ENCODE assay signal across 1 cellular context in the genomic region with DNA sequence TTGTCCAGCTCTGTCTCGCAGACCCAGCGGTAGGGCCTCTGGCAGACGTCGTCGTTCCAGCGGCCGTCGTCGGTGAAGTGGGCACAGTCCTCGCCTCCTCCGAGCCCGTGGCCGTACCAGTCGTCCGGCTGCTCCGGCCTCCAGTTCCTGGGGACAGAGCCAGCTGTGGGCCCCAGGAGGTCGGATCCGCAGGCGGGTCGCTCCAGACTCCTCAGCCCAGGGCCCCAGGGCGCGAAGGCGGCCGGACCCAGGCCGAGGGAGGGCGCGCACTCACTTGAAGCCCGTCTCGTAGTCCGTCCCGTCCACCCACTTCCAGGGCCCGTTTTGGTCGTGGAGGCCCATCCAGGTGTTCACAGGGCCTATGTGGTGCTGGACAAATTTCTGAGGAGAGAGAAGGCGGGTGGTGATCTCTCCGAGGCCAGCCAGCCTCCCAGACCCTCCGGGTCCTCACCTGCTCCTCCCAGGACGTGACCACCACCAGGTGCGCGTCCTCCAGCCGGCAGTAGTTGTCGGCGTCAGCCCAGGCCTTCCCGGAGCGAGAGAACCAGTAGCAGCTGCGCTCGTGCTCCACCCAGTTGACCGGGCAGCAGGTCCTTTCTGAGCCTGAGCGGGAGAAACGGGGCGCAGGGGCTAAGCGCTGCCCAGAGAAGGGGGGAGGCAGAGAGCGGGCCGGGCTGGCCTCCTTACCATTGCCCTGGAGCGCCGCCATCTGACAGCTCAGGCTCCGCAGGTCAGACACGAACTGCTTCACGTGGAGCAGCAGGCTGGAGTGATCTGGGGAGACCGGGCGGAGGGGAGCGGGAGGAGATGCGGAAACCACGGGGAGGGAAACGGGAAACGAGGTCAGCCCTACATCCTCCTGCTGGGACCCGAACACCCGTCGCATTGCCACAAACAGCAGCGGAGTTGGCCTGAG.
TF ChIP-seq lines count a peak whose summit lies in the region.

No MANE protein-coding gene starts in this region.

TF ChIP-seq in HepG2, 621 proteins besides CTCF, POLR2A, EP300 and RAD21 (continued from another document and continues in another):
- TF ChIP-seq, protein P1, sequence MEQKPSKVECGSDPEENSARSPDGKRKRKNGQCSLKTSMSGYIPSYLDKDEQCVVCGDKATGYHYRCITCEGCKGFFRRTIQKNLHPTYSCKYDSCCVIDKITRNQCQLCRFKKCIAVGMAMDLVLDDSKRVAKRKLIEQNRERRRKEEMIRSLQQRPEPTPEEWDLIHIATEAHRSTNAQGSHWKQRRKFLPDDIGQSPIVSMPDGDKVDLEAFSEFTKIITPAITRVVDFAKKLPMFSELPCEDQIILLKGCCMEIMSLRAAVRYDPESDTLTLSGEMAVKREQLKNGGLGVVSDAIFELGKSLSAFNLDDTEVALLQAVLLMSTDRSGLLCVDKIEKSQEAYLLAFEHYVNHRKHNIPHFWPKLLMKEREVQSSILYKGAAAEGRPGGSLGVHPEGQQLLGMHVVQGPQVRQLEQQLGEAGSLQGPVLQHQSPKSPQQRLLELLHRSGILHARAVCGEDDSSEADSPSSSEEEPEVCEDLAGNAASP (CRISPR knock-in tag; IDR thresholded peaks at IDR 0.05; ENCODE audit: borderline replicate concordance), result no peak
- TF ChIP-seq SNRNP70 (IDR thresholded peaks at IDR 0.05; ENCODE audit: low read depth, low read length) (no peak), ZNF124 (CRISPR knock-in tag; IDR thresholded peaks at IDR 0.05) (no peak), MLLT10 (CRISPR knock-in tag; IDR thresholded peaks at IDR 0.05) (no peak), ZBTB4 (CRISPR knock-in tag; IDR thresholded peaks at IDR 0.05; ENCODE audit: borderline replicate concordance) (0 out of 2 replicates have a peak, but pooled peaks have one; percentile 31), PBX2 (CRISPR knock-in tag; IDR thresholded peaks at IDR 0.05) (no peak), ZNF333 (CRISPR knock-in tag; IDR thresholded peaks at IDR 0.05; ENCODE audit: borderline replicate concordance) (0 out of 2 replicates have a peak, but pooled peaks have one; percentile 20), SRY (CRISPR knock-in tag; IDR thresholded peaks at IDR 0.05) (no peak), RFX5 (IDR thresholded peaks at IDR 0.05; ENCODE audit: low read depth, low read length) (no peak), THYN1 (CRISPR knock-in tag; IDR thresholded peaks at IDR 0.05; ENCODE audit: borderline replicate concordance, low read depth) (no peak), YY1 (IDR thresholded peaks at IDR 0.05; ENCODE audit: insufficient read depth, insufficient replicate concordance, low read depth, low read length) (no peak), REPIN1 (CRISPR knock-in tag; IDR thresholded peaks at IDR 0.05; ENCODE audit: borderline replicate concordance, low read depth) (no peak), ZNF570 (CRISPR knock-in tag; IDR thresholded peaks at IDR 0.05; ENCODE audit: borderline replicate concordance) (no peak), ZNF547 (CRISPR knock-in tag; IDR thresholded peaks at IDR 0.05) (no peak), POLR2G (IDR thresholded peaks at IDR 0.05; ENCODE audit: low read depth, low read length) (peak; percentile 52), BHLHE40 (IDR thresholded peaks at IDR 0.05; ENCODE audit: low read length) (no peak), SAP130 (CRISPR knock-in tag; IDR thresholded peaks at IDR 0.05; ENCODE audit: low read depth) (no peak), ZBTB38 (CRISPR knock-in tag; IDR thresholded peaks at IDR 0.05) (peak; percentile 94), KDM6A (CRISPR knock-in tag; IDR thresholded peaks at IDR 0.05; ENCODE audit: low read depth) (no peak), KIAA2018 (CRISPR knock-in tag; IDR thresholded peaks at IDR 0.05; ENCODE audit: borderline replicate concordance) (no peak), YEATS2 (CRISPR knock-in tag; IDR thresholded peaks at IDR 0.05; ENCODE audit: borderline replicate concordance) (no peak), PHF8 (CRISPR knock-in tag; IDR thresholded peaks at IDR 0.05) (no peak), ESRRA (CRISPR knock-in tag; IDR thresholded peaks at IDR 0.05; ENCODE audit: low read depth) (no peak), ZNF557 (CRISPR knock-in tag; IDR thresholded peaks at IDR 0.05) (no peak), ZNF790 (CRISPR knock-in tag; IDR thresholded peaks at IDR 0.05; ENCODE audit: borderline replicate concordance) (no peak), ZNF75D (CRISPR knock-in tag; IDR thresholded peaks at IDR 0.05; ENCODE audit: borderline replicate concordance) (no peak), ZBTB7B (CRISPR knock-in tag; IDR thresholded peaks at IDR 0.05) (no peak), JARID2 (CRISPR knock-in tag; IDR thresholded peaks at IDR 0.05; ENCODE audit: insufficient replicate concordance) (no peak), NCOA2 (CRISPR knock-in tag; IDR thresholded peaks at IDR 0.05) (no peak)
- TF ChIP-seq, protein P2, sequence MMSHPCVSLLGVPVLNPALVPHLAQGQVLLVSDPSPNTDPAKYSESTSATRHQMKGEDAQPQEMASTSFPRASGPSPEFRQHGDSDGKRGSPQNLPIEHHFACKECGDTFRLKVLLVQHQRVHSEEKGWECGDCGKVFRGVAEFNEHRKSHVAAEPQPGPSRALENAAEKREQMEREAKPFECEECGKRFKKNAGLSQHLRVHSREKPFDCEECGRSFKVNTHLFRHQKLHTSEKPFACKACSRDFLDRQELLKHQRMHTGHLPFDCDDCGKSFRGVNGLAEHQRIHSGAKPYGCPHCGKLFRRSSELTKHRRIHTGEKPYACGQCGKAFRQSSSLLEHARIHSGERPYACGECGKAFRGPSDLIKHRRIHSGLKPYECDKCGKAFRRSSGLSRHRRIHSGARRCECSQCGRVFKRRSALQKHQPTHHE (CRISPR knock-in tag; IDR thresholded peaks at IDR 0.05; ENCODE audit: borderline replicate concordance), result no peak
- TF ChIP-seq, protein P3, sequence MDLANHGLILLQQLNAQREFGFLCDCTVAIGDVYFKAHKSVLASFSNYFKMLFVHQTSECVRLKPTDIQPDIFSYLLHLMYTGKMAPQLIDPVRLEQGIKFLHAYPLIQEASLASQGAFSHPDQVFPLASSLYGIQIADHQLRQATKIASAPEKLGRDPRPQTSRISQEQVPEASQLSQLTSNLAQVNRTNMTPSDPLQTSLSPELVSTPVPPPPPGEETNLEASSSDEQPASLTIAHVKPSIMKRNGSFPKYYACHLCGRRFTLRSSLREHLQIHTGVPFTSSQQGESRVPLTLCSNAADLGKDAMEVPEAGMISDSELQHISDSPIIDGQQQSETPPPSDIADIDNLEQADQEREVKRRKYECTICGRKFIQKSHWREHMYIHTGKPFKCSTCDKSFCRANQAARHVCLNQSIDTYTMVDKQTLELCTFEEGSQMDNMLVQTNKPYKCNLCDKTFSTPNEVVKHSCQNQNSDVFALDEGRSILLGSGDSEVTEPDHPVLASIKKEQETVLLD (CRISPR knock-in tag; IDR thresholded peaks at IDR 0.05; ENCODE audit: low read depth), result no peak
- TF ChIP-seq, protein P4, sequence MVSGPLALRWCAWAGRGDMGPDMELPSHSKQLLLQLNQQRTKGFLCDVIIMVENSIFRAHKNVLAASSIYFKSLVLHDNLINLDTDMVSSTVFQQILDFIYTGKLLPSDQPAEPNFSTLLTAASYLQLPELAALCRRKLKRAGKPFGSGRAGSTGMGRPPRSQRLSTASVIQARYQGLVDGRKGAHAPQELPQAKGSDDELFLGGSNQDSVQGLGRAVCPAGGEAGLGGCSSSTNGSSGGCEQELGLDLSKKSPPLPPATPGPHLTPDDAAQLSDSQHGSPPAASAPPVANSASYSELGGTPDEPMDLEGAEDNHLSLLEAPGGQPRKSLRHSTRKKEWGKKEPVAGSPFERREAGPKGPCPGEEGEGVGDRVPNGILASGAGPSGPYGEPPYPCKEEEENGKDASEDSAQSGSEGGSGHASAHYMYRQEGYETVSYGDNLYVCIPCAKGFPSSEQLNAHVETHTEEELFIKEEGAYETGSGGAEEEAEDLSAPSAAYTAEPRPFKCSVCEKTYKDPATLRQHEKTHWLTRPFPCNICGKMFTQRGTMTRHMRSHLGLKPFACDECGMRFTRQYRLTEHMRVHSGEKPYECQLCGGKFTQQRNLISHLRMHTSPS (CRISPR knock-in tag; IDR thresholded peaks at IDR 0.05; ENCODE audit: low read depth), result no peak
- TF ChIP-seq, protein P5, sequence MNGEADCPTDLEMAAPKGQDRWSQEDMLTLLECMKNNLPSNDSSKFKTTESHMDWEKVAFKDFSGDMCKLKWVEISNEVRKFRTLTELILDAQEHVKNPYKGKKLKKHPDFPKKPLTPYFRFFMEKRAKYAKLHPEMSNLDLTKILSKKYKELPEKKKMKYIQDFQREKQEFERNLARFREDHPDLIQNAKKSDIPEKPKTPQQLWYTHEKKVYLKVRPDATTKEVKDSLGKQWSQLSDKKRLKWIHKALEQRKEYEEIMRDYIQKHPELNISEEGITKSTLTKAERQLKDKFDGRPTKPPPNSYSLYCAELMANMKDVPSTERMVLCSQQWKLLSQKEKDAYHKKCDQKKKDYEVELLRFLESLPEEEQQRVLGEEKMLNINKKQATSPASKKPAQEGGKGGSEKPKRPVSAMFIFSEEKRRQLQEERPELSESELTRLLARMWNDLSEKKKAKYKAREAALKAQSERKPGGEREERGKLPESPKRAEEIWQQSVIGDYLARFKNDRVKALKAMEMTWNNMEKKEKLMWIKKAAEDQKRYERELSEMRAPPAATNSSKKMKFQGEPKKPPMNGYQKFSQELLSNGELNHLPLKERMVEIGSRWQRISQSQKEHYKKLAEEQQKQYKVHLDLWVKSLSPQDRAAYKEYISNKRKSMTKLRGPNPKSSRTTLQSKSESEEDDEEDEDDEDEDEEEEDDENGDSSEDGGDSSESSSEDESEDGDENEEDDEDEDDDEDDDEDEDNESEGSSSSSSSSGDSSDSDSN (CRISPR knock-in tag; IDR thresholded peaks at IDR 0.05), result no peak
